In the genomic region with DNA sequence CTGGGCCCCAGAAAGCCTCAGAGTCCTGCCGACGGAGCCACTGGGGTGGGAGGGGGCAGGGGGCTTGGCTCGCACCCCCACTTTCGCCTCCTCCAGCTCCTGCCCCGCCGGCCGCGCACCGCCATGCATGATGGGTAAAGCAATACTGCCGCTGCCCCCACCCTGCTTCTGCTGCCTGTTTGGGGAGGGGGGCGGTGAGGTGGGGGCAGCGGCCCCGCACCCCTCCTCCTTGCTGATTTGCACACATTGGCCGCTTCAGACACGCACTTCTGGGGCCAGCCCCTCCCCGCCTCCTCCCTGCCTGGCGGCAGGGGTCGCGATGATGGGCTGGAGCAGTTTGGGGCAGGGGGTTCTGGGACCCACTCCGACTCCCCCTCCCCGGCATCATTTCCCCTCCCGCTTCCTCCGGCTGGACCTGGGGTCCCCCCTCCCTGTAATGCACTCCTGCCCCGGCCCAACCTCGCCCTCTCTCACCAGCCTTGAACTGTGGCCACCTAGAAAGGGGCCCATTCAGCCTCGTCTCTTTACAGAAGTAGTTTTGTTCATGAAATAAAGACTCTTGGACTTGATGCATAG, we compare ENCODE assay signal across 14 cellular contexts. TPM values are rescaled to one million over a fixed set of nuclear protein-coding genes. Genes with fewer than 3 reads are reported as not detected.
DNase-seq lines count a peak whose midpoint lies in the region; ATAC-seq and TF ChIP-seq lines count a peak whose summit lies in the region.
"Had no signal": no experiment of that assay in that cellular context is flagged by ENCODE, and none has a peak within 500 bp of the region (broad histone marks: within the 10 kb centered on the region; RNA-seq: fewer than 3 reads in every experiment).

No MANE protein-coding gene starts in this region.

- H3K4me3 ChIP-seq in left ventricle myocardium inferior: peak overlapping the region; percentile 50
- peak overlapping the region in 12 of 59 donors; percentile 12 to 42 (median 26) for H3K4me3 ChIP-seq in dorsolateral prefrontal cortex

- TF ChIP-seq CTCF in left ventricle myocardium inferior (IDR thresholded peaks at IDR 0.05; ENCODE audit: borderline replicate concordance) (no peak), dorsolateral prefrontal cortex (IDR thresholded peaks at IDR 0.05 in 54 of 56, conservative IDR thresholded peaks at IDR 0.05 in 2 of 56; ENCODE audit: low read depth in 1 of 56, partially characterized antibody in 56 of 56) (no peak), nephron (IDR thresholded peaks at IDR 0.05; ENCODE audit: unreplicated experiment in 3 of 3) (no peak)

- peaks cover 33% of the 10 kb centered on the region for H3K27me3 Mint-ChIP-seq in nephron (ENCODE audit: low read depth)

- intact Hi-C loops in left ventricle myocardium inferior (cut with micrococcal nuclease): no loop called here
- intact Hi-C loops in cardiac septum (cut with DNase I): loop anchor here (2.0 kb wide), 1 partner anchor 99 kb away; the partner anchor contains the start of gene FXYD1
- intact Hi-C loops in dorsolateral prefrontal cortex (cut with DNase I): loop anchor here in 1 of 2 donors (5.0 to 10.0 kb wide), 2 partner anchors 97 to 225 kb away; partner anchors contain the start of genes FXYD1, LGI4 and USF2

- H3K4me1 Mint-ChIP-seq in nephron: peaks cover 13% of the 10 kb centered on the region

- no peaks in the 10 kb centered on the region for H3K36me3 Mint-ChIP-seq in nephron (ENCODE audit: low read depth)

- H3K4me1 ChIP-seq in left ventricle myocardium inferior: peaks cover 60% of the 10 kb centered on the region
- H3K4me1 ChIP-seq: BE2C had no signal

- H3K36me3 ChIP-seq in left ventricle myocardium inferior: no peaks in the 10 kb centered on the region
- H3K36me3 ChIP-seq: BE2C had no signal

- peak overlapping the region in 2 of 3 experiments; percentile 70 to 96 for H3K27ac Mint-ChIP-seq in nephron

- ATAC-seq in HG03025 (IDR thresholded peaks at IDR 0.05; ENCODE audit: low FRiP score, unreplicated experiment): no peak

- H3K9me3 ChIP-seq in left ventricle myocardium inferior (replicated peaks): no peaks in the 10 kb centered on the region
- H3K9me3 ChIP-seq: BE2C had no signal

- peak overlapping the region in 2 of 3 experiments; percentile 46 to 69 for H3K4me3 Mint-ChIP-seq in nephron

- H3K27me3 ChIP-seq in left ventricle myocardium inferior (ENCODE audit: low read depth): no peaks in the 10 kb centered on the region
- no peaks in the 10 kb centered on the region for H3K27me3 ChIP-seq in dorsolateral prefrontal cortex
- H3K27me3 ChIP-seq: BE2C had no signal

- H3K27ac ChIP-seq in left ventricle myocardium inferior (replicated peaks): peak overlapping the region; percentile 89
- H3K27ac ChIP-seq in dorsolateral prefrontal cortex: peak overlapping the region in 44 of 59 donors; percentile 19 to 97 (median 82)
- H3K27ac ChIP-seq: epithelial cell of prostate, KMS-11 had no signal

- DNase-seq in left ventricle myocardium inferior: no peak
- no peak for DNase-seq in cardiac septum (ENCODE audit: low spot score)
- no peak for DNase-seq in dorsolateral prefrontal cortex
- DNase-seq in SW 1271 (lab: John Stamatoyannopoulos, UW): no peak
- DNase-seq in NCI-H1436 treated with DMSO at 0.1 percent for 48 hours (lab: John Stamatoyannopoulos, UW): no peak
- DNase-seq in NCI-H1417 (lab: John Stamatoyannopoulos, UW): no peak
- DNase-seq: activated gamma-delta T cell, BE2C, NCI-H526 treated with DMSO at 0.1 percent for 48 hours, T-helper 1 cell had no signal

- H3K9me3 Mint-ChIP-seq in nephron: no peaks in the 10 kb centered on the region

RNA-seq across cellular contexts. Expression of gene HPN, which starts 1.6 kb away (rescaled TPM):
- 3.4 TPM for total RNA-seq in left ventricle myocardium inferior
- total RNA-seq in cardiac septum: 4.9 TPM
- 10 to 100 TPM in 11 of 120 experiments, 1 to 10 TPM in 109; 1.0 to 16.3 (median 6.0) TPM for total RNA-seq in dorsolateral prefrontal cortex

RNA-seq across cellular contexts. Expression of gene SCN1B, which starts 9.7 kb away (rescaled TPM):
- total RNA-seq in left ventricle myocardium inferior (52.8 TPM), cardiac septum (58.7 TPM), dorsolateral prefrontal cortex (100 to 1,000 TPM in 117 of 120 experiments, 10 to 100 TPM in 3; 65.9 to 457 (median 199) TPM)

RNA-seq across cellular contexts. Expression of gene GRAMD1A, which starts 39.8 kb away (rescaled TPM):
- total RNA-seq in left ventricle myocardium inferior (26.2 TPM), cardiac septum (38.3 TPM), dorsolateral prefrontal cortex (10 to 100 TPM; 38.8 to 93.6 (median 54.7) TPM)
